ENCODE assay signal across 1 cellular context in genomic region chr1:172450524-172450885, GRCh38.
TF ChIP-seq lines count a peak whose summit lies in the region.

No MANE protein-coding gene starts in this region.

TF ChIP-seq in GM23338, 12 proteins besides CTCF, POLR2A, EP300 and RAD21 (continued from another document):
- TF ChIP-seq, protein P1, sequence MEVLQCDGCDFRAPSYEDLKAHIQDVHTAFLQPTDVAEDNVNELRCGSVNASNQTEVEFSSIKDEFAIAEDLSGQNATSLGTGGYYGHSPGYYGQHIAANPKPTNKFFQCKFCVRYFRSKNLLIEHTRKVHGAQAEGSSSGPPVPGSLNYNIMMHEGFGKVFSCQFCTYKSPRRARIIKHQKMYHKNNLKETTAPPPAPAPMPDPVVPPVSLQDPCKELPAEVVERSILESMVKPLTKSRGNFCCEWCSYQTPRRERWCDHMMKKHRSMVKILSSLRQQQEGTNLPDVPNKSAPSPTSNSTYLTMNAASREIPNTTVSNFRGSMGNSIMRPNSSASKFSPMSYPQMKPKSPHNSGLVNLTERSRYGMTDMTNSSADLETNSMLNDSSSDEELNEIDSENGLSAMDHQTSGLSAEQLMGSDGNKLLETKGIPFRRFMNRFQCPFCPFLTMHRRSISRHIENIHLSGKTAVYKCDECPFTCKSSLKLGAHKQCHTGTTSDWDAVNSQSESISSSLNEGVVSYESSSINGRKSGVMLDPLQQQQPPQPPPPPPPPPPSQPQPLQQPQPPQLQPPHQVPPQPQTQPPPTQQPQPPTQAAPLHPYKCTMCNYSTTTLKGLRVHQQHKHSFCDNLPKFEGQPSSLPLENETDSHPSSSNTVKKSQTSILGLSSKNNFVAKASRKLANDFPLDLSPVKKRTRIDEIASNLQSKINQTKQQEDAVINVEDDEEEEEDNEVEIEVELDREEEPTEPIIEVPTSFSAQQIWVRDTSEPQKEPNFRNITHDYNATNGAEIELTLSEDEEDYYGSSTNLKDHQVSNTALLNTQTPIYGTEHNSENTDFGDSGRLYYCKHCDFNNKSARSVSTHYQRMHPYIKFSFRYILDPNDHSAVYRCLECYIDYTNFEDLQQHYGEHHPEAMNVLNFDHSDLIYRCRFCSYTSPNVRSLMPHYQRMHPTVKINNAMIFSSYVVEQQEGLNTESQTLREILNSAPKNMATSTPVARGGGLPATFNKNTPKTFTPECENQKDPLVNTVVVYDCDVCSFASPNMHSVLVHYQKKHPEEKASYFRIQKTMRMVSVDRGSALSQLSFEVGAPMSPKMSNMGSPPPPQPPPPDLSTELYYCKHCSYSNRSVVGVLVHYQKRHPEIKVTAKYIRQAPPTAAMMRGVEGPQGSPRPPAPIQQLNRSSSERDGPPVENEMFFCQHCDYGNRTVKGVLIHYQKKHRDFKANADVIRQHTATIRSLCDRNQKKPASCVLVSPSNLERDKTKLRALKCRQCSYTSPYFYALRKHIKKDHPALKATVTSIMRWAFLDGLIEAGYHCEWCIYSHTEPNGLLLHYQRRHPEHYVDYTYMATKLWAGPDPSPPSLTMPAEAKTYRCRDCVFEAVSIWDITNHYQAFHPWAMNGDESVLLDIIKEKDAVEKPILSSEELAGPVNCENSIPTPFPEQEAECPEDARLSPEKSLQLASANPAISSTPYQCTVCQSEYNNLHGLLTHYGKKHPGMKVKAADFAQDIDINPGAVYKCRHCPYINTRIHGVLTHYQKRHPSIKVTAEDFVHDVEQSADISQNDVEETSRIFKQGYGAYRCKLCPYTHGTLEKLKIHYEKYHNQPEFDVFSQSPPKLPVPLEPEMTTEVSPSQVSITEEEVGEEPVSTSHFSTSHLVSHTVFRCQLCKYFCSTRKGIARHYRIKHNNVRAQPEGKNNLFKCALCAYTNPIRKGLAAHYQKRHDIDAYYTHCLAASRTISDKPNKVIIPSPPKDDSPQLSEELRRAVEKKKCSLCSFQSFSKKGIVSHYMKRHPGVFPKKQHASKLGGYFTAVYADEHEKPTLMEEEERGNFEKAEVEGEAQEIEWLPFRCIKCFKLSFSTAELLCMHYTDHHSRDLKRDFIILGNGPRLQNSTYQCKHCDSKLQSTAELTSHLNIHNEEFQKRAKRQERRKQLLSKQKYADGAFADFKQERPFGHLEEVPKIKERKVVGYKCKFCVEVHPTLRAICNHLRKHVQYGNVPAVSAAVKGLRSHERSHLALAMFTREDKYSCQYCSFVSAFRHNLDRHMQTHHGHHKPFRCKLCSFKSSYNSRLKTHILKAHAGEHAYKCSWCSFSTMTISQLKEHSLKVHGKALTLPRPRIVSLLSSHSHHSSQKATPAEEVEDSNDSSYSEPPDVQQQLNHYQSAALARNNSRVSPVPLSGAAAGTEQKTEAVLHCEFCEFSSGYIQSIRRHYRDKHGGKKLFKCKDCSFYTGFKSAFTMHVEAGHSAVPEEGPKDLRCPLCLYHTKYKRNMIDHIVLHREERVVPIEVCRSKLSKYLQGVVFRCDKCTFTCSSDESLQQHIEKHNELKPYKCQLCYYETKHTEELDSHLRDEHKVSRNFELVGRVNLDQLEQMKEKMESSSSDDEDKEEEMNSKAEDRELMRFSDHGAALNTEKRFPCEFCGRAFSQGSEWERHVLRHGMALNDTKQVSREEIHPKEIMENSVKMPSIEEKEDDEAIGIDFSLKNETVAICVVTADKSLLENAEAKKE (CRISPR knock-in tag; IDR thresholded peaks at IDR 0.05) = no peak
- TF ChIP-seq, protein P2, sequence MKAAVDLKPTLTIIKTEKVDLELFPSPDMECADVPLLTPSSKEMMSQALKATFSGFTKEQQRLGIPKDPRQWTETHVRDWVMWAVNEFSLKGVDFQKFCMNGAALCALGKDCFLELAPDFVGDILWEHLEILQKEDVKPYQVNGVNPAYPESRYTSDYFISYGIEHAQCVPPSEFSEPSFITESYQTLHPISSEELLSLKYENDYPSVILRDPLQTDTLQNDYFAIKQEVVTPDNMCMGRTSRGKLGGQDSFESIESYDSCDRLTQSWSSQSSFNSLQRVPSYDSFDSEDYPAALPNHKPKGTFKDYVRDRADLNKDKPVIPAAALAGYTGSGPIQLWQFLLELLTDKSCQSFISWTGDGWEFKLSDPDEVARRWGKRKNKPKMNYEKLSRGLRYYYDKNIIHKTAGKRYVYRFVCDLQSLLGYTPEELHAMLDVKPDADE (IDR thresholded peaks at IDR 0.05) = no peak
- no peak for TF ChIP-seq POLR2AphosphoS5 (IDR thresholded peaks at IDR 0.05; ENCODE audit: low read depth)
- TF ChIP-seq EZH2phosphoT487 (IDR thresholded peaks at IDR 0.05; ENCODE audit: unreplicated experiment) = no peak
